9 cellular contexts compared by ENCODE assay signal in the genomic region with DNA sequence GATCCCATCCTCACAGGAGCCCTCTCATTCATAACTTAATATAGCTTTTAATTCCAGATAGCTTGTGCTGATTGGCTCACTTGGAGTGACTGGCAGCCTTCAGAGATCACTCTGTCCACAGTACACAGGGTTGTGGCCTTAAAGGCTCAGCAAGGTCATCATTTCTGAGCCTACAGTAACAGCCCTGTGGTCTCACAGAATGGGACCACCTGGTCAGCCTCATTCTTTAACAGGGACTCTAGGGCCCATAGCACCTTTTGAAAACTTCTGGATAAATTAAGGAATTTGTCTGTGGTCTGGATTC. TPM values are rescaled to one million over a fixed set of nuclear protein-coding genes. Genes with fewer than 3 reads are reported as not detected.
DNase-seq lines count a peak whose midpoint lies in the region; ATAC-seq, FAIRE-seq and TF ChIP-seq lines count a peak whose summit lies in the region.
"Had no signal": no experiment of that assay in that cellular context is flagged by ENCODE, and none has a peak within 500 bp of the region (broad histone marks: within the 10 kb centered on the region; RNA-seq: fewer than 3 reads in every experiment).

No MANE protein-coding gene starts in this region.

- H3K4me1 ChIP-seq in IMR-90 (ENCODE audit: control insufficient read depth, insufficient read depth, low read length) (peaks cover 14% of the 10 kb centered on the region), small intestine (ENCODE audit: control insufficient read depth in 2 of 2, insufficient read depth in 1 of 2, low read depth in 1 of 2, low read length in 1 of 2) (peaks cover 16 to 23% of the 10 kb centered on the region in 2 donors)

- no peak overlapping the region for H4K91ac ChIP-seq in IMR-90 (ENCODE audit: insufficient read depth, low read depth, low read length)

- in situ Hi-C loops in IMR-90 (cut with MboI; ENCODE audit: low sequenced_read_pairs), result no loop called here

- no peak overlapping the region for H2AFZ ChIP-seq in IMR-90 (replicated peaks; ENCODE audit: low read length, poor library complexity)

- peak overlapping the region; percentile 94 for H3K27ac Mint-ChIP-seq in activated CD8-positive, alpha-beta T cell treated with anti-CD3 and anti-CD28 coated beads for 36 hours

- CTCF ChIA-PET in IMR-90 (lab: Yijun Ruan, JAX), result no interaction called here
- CTCF ChIA-PET in activated CD8-positive, alpha-beta T cell treated with anti-CD3 and anti-CD28 coated beads for 36 hours (lab: Charles Lee), result interaction anchor here (1.0 to 3.1 kb wide), 10 partner anchors 12 to 54 kb away, joined by 3 to 11 read pairs (median 3); no protein-coding TSS in a partner anchor

- H2BK15ac ChIP-seq in IMR-90 (ENCODE audit: low read depth, low read length), result no peak overlapping the region

- no peaks in the 10 kb centered on the region for H3K27me3 Mint-ChIP-seq in activated CD8-positive, alpha-beta T cell treated with anti-CD3 and anti-CD28 coated beads for 36 hours

- no peak overlapping the region for H3K4me2 ChIP-seq in IMR-90 (ENCODE audit: low read depth, low read length)

- no peak overlapping the region for H2BK120ac ChIP-seq in IMR-90 (ENCODE audit: low read depth, low read length)

- TF ChIP-seq CTCF in IMR-90 (conservative IDR thresholded peaks at IDR 0.05; ENCODE audit: low read depth, low read length) (no peak), fibroblast of the aortic adventitia (IDR thresholded peaks at IDR 0.05; ENCODE audit: insufficient read depth, low read length) (no peak)
- TF ChIP-seq CTCF in activated CD8-positive, alpha-beta T cell treated with anti-CD3 and anti-CD28 coated beads for 36 hours (IDR thresholded peaks at IDR 0.05), result no peak

- no peak overlapping the region for H4K5ac ChIP-seq in IMR-90 (ENCODE audit: low read depth, low read length)

- peaks cover 79% of the 10 kb centered on the region for H3K4me1 Mint-ChIP-seq in activated CD8-positive, alpha-beta T cell treated with anti-CD3 and anti-CD28 coated beads for 36 hours (ENCODE audit: low read depth)

- H3K18ac ChIP-seq in IMR-90 (ENCODE audit: low read depth, low read length), result no peak overlapping the region

- no peak for FAIRE-seq in small intestine (lab: Jason Lieb, UNC)

- H3K9me3 ChIP-seq in IMR-90 (ENCODE audit: control insufficient read depth, insufficient read depth, low read length) (peaks cover 20% of the 10 kb centered on the region), small intestine (ENCODE audit: control insufficient read depth, low read depth) (no peaks in the 10 kb centered on the region)

- intact Hi-C loops in IMR-90 (cut with micrococcal nuclease), result loop anchor here (5.0 kb wide), 1 partner anchor 42 kb away; no protein-coding TSS in a partner anchor
- intact Hi-C loops in activated CD8-positive, alpha-beta T cell treated with anti-CD3 and anti-CD28 coated beads for 36 hours (cut with micrococcal nuclease), result loop anchor here (2.0 kb wide), 1 partner anchor 18 kb away; no protein-coding TSS in a partner anchor

- H3K4me3 Mint-ChIP-seq in activated CD8-positive, alpha-beta T cell treated with anti-CD3 and anti-CD28 coated beads for 36 hours, result no peak overlapping the region

- no peak overlapping the region for H3K23ac ChIP-seq in IMR-90 (ENCODE audit: low read depth, low read length)

- H4K20me1 ChIP-seq in IMR-90 (ENCODE audit: insufficient read depth, low read length), result no peaks in the 10 kb centered on the region

- H2AK9ac ChIP-seq in IMR-90 (replicated peaks; ENCODE audit: low read depth, low read length, poor library complexity), result no peak overlapping the region

- H4K8ac ChIP-seq in IMR-90 (ENCODE audit: low read depth in 2 of 2, low read length in 2 of 2), result no peak overlapping the region

- dilution Hi-C loops in IMR-90 (cut with HindIII; ENCODE audit: low sequenced_read_pairs, unreplicated experiment), result no loop called here

- H3K56ac ChIP-seq in IMR-90 (ENCODE audit: extremely low read depth, insufficient read depth, low read length), result no peak overlapping the region

- no peaks in the 10 kb centered on the region for H3K27me3 ChIP-seq in IMR-90 (ENCODE audit: control insufficient read depth, insufficient read depth, low read length)
- no peaks in the 10 kb centered on the region for H3K27me3 ChIP-seq in small intestine (ENCODE audit: control insufficient read depth in 2 of 2, insufficient read depth in 2 of 2, low read length in 2 of 2)

- 0 out of 2 replicates have a peak, but pooled peaks cover 7% of the 10 kb centered on the region for H3K9me1 ChIP-seq in IMR-90 (ENCODE audit: insufficient read depth, low read length)

- H3K14ac ChIP-seq in IMR-90 (replicated peaks; ENCODE audit: low read depth, low read length), result no peak overlapping the region

- H3K36me3 ChIP-seq in IMR-90 (ENCODE audit: control insufficient read depth, insufficient read depth, low read length) (no peaks in the 10 kb centered on the region), small intestine (ENCODE audit: control insufficient read depth in 2 of 2, insufficient read depth in 2 of 2, low read length in 2 of 2) (no peaks in the 10 kb centered on the region)

- H2AK5ac ChIP-seq in IMR-90 (ENCODE audit: low read depth, low read length), result no peak overlapping the region

- H3K9me3 Mint-ChIP-seq in activated CD8-positive, alpha-beta T cell treated with anti-CD3 and anti-CD28 coated beads for 36 hours, result peaks cover 8% of the 10 kb centered on the region

- H3K4me3 ChIP-seq in IMR-90 (ENCODE audit: insufficient read depth, low read depth, low read length) (no peak overlapping the region), fibroblast of the aortic adventitia (ENCODE audit: low read depth, low read length) (no peak overlapping the region), small intestine (ENCODE audit: low read depth in 1 of 2, low read length in 2 of 2) (no peak overlapping the region)

- peak; percentile 45 for DNase-seq in IMR-90
- peak; percentile 45 for DNase-seq in activated CD8-positive, alpha-beta T cell treated with anti-CD3 and anti-CD28 coated beads for 36 hours
- DNase-seq in fibroblast of the aortic adventitia (ENCODE audit: low read depth), result peak; percentile 47
- DNase-seq in small intestine, result no peak
- DNase-seq in cerebellum (ENCODE audit: low spot score), result no peak
- no peak for DNase-seq in Ammon's horn (ENCODE audit: low spot score)
- DNase-seq: Kasumi-1, left ventricle myocardium superior had no signal

- H3K79me1 ChIP-seq in IMR-90 (ENCODE audit: low read depth in 1 of 2, low read length in 2 of 2), result no peaks in the 10 kb centered on the region

- H2BK5ac ChIP-seq in IMR-90 (ENCODE audit: low read depth, low read length, poor library complexity, severe bottlenecking), result no peak overlapping the region

- ATAC-seq in IMR-90 (ENCODE audit: low read depth), result no peak
- ATAC-seq in activated CD8-positive, alpha-beta T cell treated with anti-CD3 and anti-CD28 coated beads for 36 hours, result peak; percentile 15
- no peak for ATAC-seq in GM18873 (IDR thresholded peaks at IDR 0.05; ENCODE audit: low FRiP score, unreplicated experiment)

- POLR2A ChIA-PET in IMR-90 (lab: Charles Lee; ENCODE audit: unreplicated experiment), result no interaction called here
- POLR2A ChIA-PET in activated CD8-positive, alpha-beta T cell treated with anti-CD3 and anti-CD28 coated beads for 36 hours (lab: Charles Lee), result interaction anchor here (0.9 to 19.8 kb wide), 16 partner anchors 9 to 309 kb away, joined by 3 to 252 read pairs (median 4); a partner anchor contains a TSS

- no peak for TF ChIP-seq POLR2A in IMR-90 (IDR thresholded peaks at IDR 0.05; ENCODE audit: low read depth, low read length)

- no peak for TF ChIP-seq RAD21 in IMR-90 (IDR thresholded peaks at IDR 0.05; ENCODE audit: low read length)

- H3K27ac ChIP-seq in IMR-90 (ENCODE audit: insufficient read depth, low read length), result no peak overlapping the region
- peak overlapping the region; percentile 61 to 94 for H3K27ac ChIP-seq in small intestine (ENCODE audit: low read depth in 1 of 2, low read length in 1 of 2)

- H3K9ac ChIP-seq in IMR-90 (ENCODE audit: low read depth, low read length), result no peak overlapping the region

- peaks cover 9% of the 10 kb centered on the region for H3K36me3 Mint-ChIP-seq in activated CD8-positive, alpha-beta T cell treated with anti-CD3 and anti-CD28 coated beads for 36 hours (ENCODE audit: low read depth)

- H3K4ac ChIP-seq in IMR-90 (ENCODE audit: low read depth, low read length), result no peak overlapping the region

- no peak overlapping the region for H2BK20ac ChIP-seq in IMR-90 (ENCODE audit: low read depth, low read length)

- BruUV-seq in IMR-90 (replicated peaks; lab: Mats Ljungman, UMichigan), result no TSS peak

TF ChIP-seq in IMR-90, 13 proteins besides CTCF, POLR2A, EP300 and RAD21:
- TF ChIP-seq, protein P1, sequence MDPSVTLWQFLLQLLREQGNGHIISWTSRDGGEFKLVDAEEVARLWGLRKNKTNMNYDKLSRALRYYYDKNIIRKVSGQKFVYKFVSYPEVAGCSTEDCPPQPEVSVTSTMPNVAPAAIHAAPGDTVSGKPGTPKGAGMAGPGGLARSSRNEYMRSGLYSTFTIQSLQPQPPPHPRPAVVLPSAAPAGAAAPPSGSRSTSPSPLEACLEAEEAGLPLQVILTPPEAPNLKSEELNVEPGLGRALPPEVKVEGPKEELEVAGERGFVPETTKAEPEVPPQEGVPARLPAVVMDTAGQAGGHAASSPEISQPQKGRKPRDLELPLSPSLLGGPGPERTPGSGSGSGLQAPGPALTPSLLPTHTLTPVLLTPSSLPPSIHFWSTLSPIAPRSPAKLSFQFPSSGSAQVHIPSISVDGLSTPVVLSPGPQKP (IDR thresholded peaks at IDR 0.05; ENCODE audit: borderline replicate concordance, low read depth, low read length), result no peak
- TF ChIP-seq, protein P2, sequence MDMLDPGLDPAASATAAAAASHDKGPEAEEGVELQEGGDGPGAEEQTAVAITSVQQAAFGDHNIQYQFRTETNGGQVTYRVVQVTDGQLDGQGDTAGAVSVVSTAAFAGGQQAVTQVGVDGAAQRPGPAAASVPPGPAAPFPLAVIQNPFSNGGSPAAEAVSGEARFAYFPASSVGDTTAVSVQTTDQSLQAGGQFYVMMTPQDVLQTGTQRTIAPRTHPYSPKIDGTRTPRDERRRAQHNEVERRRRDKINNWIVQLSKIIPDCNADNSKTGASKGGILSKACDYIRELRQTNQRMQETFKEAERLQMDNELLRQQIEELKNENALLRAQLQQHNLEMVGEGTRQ (IDR thresholded peaks at IDR 0.05; ENCODE audit: low read depth, low read length), result no peak
- TF ChIP-seq RFX5 (IDR thresholded peaks at IDR 0.05; ENCODE audit: low read depth, low read length) (no peak), NFE2L2 (IDR thresholded peaks at IDR 0.05; ENCODE audit: low read depth, low read length) (no peak), CEBPB (IDR thresholded peaks at IDR 0.05; ENCODE audit: low read depth, low read length) (no peak)

RNA-seq across cellular contexts. Expression of a gene that starts 51.3 kb away (rescaled TPM):
- total RNA-seq in IMR-90 (2012; rRNA removed) (1.8 and 2.2 TPM in 2 replicates), fibroblast of the aortic adventitia (ENCODE audit: low replicate concordance) (34.3 and 50.4 TPM in 2 replicates), cerebellum (6.6 TPM)
- polyA plus RNA-seq in IMR-90 (2012; rRNA removed) (20.1 and 20.8 TPM in 2 replicates), small intestine (10 to 100 TPM; 62.1 to 98.9 (median 98.8) TPM)
- polyA plus RNA-seq in IMR-90 (2012; cell fraction: cytosol; rRNA removed), result 8.6 and 34.8 TPM in 2 replicates
- 19.6 and 31.4 TPM in 2 replicates for polyA plus RNA-seq in IMR-90 (2012; cell fraction: nucleus; rRNA removed; ENCODE audit: low replicate concordance)
- total RNA-seq in activated CD8-positive, alpha-beta T cell treated with anti-CD3 and anti-CD28 coated beads for 36 hours, result 100 to 1,000 TPM; 102 to 106 TPM

Comparison
In these comparisons a context has a peak if more than half of its experiments do, and no peak if none do; other contexts are left out.
1. DNase-seq: peak in IMR-90 (single experiment), activated CD8-positive, alpha-beta T cell treated with anti-CD3 and anti-CD28 coated beads for 36 hours (single experiment) and fibroblast of the aortic adventitia (single experiment); none in small intestine (single experiment), cerebellum (single experiment) and Ammon's horn (single experiment).